23 cellular contexts compared by ENCODE assay signal in the genomic region with DNA sequence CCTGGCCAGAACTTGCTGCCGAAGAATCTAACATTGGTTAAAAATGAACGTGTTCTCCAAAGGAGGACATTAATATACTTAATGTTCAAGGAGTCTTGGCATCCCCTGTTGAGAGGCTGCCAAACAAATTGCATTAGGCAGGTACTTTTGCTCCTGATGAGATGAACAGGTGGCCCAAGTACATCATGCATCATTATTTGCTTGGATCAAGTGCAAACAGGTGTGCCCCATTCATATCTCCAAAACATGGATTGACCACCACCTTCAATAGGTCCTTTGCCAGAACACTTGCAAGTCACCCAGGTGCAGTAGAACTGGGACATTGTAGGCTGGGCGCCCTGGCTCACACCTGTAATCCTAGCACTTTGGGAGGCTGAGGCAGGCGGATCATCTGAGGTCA.
A peak's percentile ranks its signal among the peaks of the same experiment; 100 is the strongest.
DNase-seq lines count a peak whose midpoint lies in the region; ATAC-seq and TF ChIP-seq lines count a peak whose summit lies in the region.
"Had no signal": no experiment of that assay in that cellular context is flagged by ENCODE, and none has a peak within 500 bp of the region (broad histone marks: within the 10 kb centered on the region; RNA-seq: fewer than 3 reads in every experiment).

No MANE protein-coding gene starts in this region.

- no peak for ATAC-seq in WTC11
- no peak for ATAC-seq in GM19455 (IDR thresholded peaks at IDR 0.05; ENCODE audit: unreplicated experiment)
- ATAC-seq: HCT116, K562 had no signal

- H3K27ac ChIP-seq in HUES6 (ENCODE audit: low read depth, low read length) (peak overlapping the region; percentile 20; the same call in 1 of the 2 replicates), thyroid gland (peak overlapping the region in 2 of 3 donors; percentile 18 to 62)
- H3K27ac ChIP-seq: BLaER1 treated with 17β-estradiol and CSF1 and Interleukin-3, amounts not matched to agents 10 nM and 100 nM; SJSA1 had no signal

- H3K27me3 Mint-ChIP-seq in WTC11 (ENCODE audit: low read depth) (peaks cover 34% of the 10 kb centered on the region), endothelial cell (ENCODE audit: unreplicated experiment) (no peaks in the 10 kb centered on the region)
- H3K27me3 Mint-ChIP-seq: CD4-positive, alpha-beta T cell had no signal

- H3K36me3 Mint-ChIP-seq in WTC11, result peaks cover 5% of the 10 kb centered on the region
- no peaks in the 10 kb centered on the region for H3K36me3 Mint-ChIP-seq in endothelial cell (ENCODE audit: low read depth, unreplicated experiment)

- no peak for TF ChIP-seq POLR2A in thyroid gland (IDR thresholded peaks at IDR 0.05)

- DNase-seq in NCI-H510A treated with DMSO at 0.1 percent for 48 hours (lab: John Stamatoyannopoulos, UW) (peak; percentile 23), NCI-H510A (lab: John Stamatoyannopoulos, UW) (no peak), WTC11 (ENCODE audit: low spot score) (no peak), thyroid gland (peak; percentile 2 to 52), endothelial cell (ENCODE audit: low spot score) (no peak), NCI-H2227 treated with DMSO at 0.1 percent for 48 hours (lab: John Stamatoyannopoulos, UW) (no peak)
- DNase-seq: CD4-positive, alpha-beta T cell; GOT3; Kasumi-1; NCI-H1092 treated with DMSO at 0.1 percent for 48 hours; NCI-H1436 treated with DMSO at 0.1 percent for 48 hours; NCI-H187 treated with DMSO at 0.1 percent for 48 hours; NCI-H446 treated with DMSO at 0.1 percent for 48 hours; NCI-H82; Right ventricle myocardium superior; RPMI8226; T-helper 2 cell had no signal

- TF ChIP-seq CTCF in WTC11 (IDR thresholded peaks at IDR 0.05) (no peak), thyroid gland (IDR thresholded peaks at IDR 0.05) (no peak), endothelial cell (IDR thresholded peaks at IDR 0.05; ENCODE audit: unreplicated experiment) (no peak)

- intact Hi-C loops in thyroid gland (cut with DNase I), result no loop called here

- POLR2A ChIA-PET in WTC11 (lab: Charles Lee), result no interaction called here

- H3K27ac Mint-ChIP-seq in WTC11 (peak overlapping the region; percentile 87; the same call in 1 of the 2 replicates), endothelial cell (ENCODE audit: unreplicated experiment) (no peak overlapping the region)
- H3K27ac Mint-ChIP-seq: CD4-positive, alpha-beta T cell had no signal

- H3K4me3 ChIP-seq in HUES6 (ENCODE audit: low read depth, low read length), result no peak overlapping the region
- no peak overlapping the region for H3K4me3 ChIP-seq in thyroid gland (replicated peaks in 1 of 3)
- H3K4me3 ChIP-seq: BLaER1 treated with 17β-estradiol and CSF1 and Interleukin-3, amounts not matched to agents 10 nM and 100 nM; K562; SJSA1 had no signal

- H3K4me1 ChIP-seq in HUES6 (ENCODE audit: control insufficient read depth, insufficient read depth, low read length) (peaks cover 28% of the 10 kb centered on the region), thyroid gland (peaks cover 7 to 9% of the 10 kb centered on the region in 2 donors)
- H3K4me1 ChIP-seq: BLaER1 treated with 17β-estradiol and CSF1 and Interleukin-3, amounts not matched to agents 10 nM and 100 nM; SJSA1 had no signal

- peaks cover 4% of the 10 kb centered on the region for H3K9me3 ChIP-seq in HUES6 (ENCODE audit: control insufficient read depth, insufficient read depth, low read depth, low read length)
- H3K9me3 ChIP-seq in thyroid gland, result no peaks in the 10 kb centered on the region
- H3K9me3 ChIP-seq: SJSA1 had no signal

- H3K4me1 Mint-ChIP-seq in WTC11, result peaks cover 54% of the 10 kb centered on the region
- peaks cover 3% of the 10 kb centered on the region for H3K4me1 Mint-ChIP-seq in endothelial cell (ENCODE audit: unreplicated experiment)

- 56 to 58% methylated on average over 3 to 4 of the region's 4 CpGs for WGBS in thyroid gland, 2 donors

- H3K27me3 ChIP-seq in HUES6 (ENCODE audit: control insufficient read depth, insufficient read depth, low read length) (no peaks in the 10 kb centered on the region), thyroid gland (no peaks in the 10 kb centered on the region)
- H3K27me3 ChIP-seq: BLaER1 treated with 17β-estradiol and CSF1 and Interleukin-3, amounts not matched to agents 10 nM and 100 nM; SJSA1 had no signal

- H3K9me3 Mint-ChIP-seq in WTC11, result peaks cover 4% of the 10 kb centered on the region
- H3K9me3 Mint-ChIP-seq in endothelial cell (ENCODE audit: unreplicated experiment), result no peaks in the 10 kb centered on the region

- no peaks in the 10 kb centered on the region for H3K36me3 ChIP-seq in HUES6 (ENCODE audit: control insufficient read depth, insufficient read depth, low read length)
- H3K36me3 ChIP-seq in thyroid gland, result no peaks in the 10 kb centered on the region
- H3K36me3 ChIP-seq: BLaER1 treated with 17β-estradiol and CSF1 and Interleukin-3, amounts not matched to agents 10 nM and 100 nM; SJSA1 had no signal

- CTCF ChIA-PET in WTC11 (lab: Charles Lee), result no interaction called here

- peak overlapping the region; percentile 9; the same call in 1 of the 2 replicates for H3K4me3 Mint-ChIP-seq in WTC11
- no peak overlapping the region for H3K4me3 Mint-ChIP-seq in endothelial cell (ENCODE audit: unreplicated experiment)
- H3K4me3 Mint-ChIP-seq: CD4-positive, alpha-beta T cell had no signal

- no peak overlapping the region for H3K9ac ChIP-seq in HUES6 (ENCODE audit: low read length)
- H3K9ac ChIP-seq: BLaER1 treated with 17β-estradiol and CSF1 and Interleukin-3, amounts not matched to agents 10 nM and 100 nM had no signal

TF ChIP-seq in WTC11, 78 proteins besides CTCF, POLR2A, EP300 and RAD21 (continues in another document):
- TF ChIP-seq, protein P1, sequence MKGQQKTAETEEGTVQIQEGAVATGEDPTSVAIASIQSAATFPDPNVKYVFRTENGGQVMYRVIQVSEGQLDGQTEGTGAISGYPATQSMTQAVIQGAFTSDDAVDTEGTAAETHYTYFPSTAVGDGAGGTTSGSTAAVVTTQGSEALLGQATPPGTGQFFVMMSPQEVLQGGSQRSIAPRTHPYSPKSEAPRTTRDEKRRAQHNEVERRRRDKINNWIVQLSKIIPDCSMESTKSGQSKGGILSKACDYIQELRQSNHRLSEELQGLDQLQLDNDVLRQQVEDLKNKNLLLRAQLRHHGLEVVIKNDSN (CRISPR knock-in tag; IDR thresholded peaks at IDR 0.05), result no peak
- TF ChIP-seq, protein P2, sequence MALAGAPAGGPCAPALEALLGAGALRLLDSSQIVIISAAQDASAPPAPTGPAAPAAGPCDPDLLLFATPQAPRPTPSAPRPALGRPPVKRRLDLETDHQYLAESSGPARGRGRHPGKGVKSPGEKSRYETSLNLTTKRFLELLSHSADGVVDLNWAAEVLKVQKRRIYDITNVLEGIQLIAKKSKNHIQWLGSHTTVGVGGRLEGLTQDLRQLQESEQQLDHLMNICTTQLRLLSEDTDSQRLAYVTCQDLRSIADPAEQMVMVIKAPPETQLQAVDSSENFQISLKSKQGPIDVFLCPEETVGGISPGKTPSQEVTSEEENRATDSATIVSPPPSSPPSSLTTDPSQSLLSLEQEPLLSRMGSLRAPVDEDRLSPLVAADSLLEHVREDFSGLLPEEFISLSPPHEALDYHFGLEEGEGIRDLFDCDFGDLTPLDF (CRISPR knock-in tag; IDR thresholded peaks at IDR 0.05), result no peak
- TF ChIP-seq, protein P3, sequence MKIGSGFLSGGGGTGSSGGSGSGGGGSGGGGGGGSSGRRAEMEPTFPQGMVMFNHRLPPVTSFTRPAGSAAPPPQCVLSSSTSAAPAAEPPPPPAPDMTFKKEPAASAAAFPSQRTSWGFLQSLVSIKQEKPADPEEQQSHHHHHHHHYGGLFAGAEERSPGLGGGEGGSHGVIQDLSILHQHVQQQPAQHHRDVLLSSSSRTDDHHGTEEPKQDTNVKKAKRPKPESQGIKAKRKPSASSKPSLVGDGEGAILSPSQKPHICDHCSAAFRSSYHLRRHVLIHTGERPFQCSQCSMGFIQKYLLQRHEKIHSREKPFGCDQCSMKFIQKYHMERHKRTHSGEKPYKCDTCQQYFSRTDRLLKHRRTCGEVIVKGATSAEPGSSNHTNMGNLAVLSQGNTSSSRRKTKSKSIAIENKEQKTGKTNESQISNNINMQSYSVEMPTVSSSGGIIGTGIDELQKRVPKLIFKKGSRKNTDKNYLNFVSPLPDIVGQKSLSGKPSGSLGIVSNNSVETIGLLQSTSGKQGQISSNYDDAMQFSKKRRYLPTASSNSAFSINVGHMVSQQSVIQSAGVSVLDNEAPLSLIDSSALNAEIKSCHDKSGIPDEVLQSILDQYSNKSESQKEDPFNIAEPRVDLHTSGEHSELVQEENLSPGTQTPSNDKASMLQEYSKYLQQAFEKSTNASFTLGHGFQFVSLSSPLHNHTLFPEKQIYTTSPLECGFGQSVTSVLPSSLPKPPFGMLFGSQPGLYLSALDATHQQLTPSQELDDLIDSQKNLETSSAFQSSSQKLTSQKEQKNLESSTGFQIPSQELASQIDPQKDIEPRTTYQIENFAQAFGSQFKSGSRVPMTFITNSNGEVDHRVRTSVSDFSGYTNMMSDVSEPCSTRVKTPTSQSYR (CRISPR knock-in tag; IDR thresholded peaks at IDR 0.05), result no peak
- TF ChIP-seq FOXJ3 (CRISPR knock-in tag; IDR thresholded peaks at IDR 0.05; ENCODE audit: borderline replicate concordance) (no peak), JUN (CRISPR knock-in tag; IDR thresholded peaks at IDR 0.05) (no peak), ETV6 (CRISPR knock-in tag; IDR thresholded peaks at IDR 0.05) (no peak)
- TF ChIP-seq, protein P4, sequence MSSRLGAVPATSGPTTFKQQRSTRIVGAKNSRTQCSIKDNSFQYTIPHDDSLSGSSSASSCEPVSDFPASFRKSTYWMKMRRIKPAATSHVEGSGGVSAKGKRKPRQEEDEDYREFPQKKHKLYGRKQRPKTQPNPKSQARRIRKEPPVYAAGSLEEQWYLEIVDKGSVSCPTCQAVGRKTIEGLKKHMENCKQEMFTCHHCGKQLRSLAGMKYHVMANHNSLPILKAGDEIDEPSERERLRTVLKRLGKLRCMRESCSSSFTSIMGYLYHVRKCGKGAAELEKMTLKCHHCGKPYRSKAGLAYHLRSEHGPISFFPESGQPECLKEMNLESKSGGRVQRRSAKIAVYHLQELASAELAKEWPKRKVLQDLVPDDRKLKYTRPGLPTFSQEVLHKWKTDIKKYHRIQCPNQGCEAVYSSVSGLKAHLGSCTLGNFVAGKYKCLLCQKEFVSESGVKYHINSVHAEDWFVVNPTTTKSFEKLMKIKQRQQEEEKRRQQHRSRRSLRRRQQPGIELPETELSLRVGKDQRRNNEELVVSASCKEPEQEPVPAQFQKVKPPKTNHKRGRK (CRISPR knock-in tag; IDR thresholded peaks at IDR 0.05; ENCODE audit: borderline replicate concordance), result no peak

Comparison
In these comparisons a context has a peak if more than half of its experiments do, and no peak if none do; other contexts are left out.
1. DNase-seq: peak in NCI-H510A treated with DMSO at 0.1 percent for 48 hours (single experiment) and thyroid gland (2 of 2); none in NCI-H510A (single experiment), WTC11 (single experiment), endothelial cell (single experiment) and NCI-H2227 treated with DMSO at 0.1 percent for 48 hours (single experiment).